21 cellular contexts compared by ENCODE assay signal in the genomic region with DNA sequence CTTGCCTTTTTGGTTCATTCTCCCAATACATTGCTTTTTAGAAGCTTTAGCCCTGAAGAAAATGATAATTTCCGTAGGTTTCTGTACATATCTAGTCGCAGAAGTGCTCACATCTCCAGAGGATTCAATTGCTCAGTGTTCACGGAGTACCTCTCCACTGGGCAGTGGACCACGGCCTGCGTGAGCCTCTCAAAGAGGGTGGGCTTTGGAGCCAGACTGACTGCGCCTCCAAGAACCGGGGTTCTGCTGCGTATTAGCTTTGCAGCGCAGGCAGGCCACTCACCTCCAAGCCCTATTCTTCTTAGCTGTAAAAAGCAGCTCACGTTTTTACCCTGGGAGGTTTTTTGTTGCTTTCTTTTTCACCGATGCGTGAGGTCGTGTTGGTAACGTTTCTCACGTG. TPM values are rescaled to one million over a fixed set of nuclear protein-coding genes. Genes with fewer than 3 reads are reported as not detected.
A peak's percentile ranks its signal among the peaks of the same experiment; 100 is the strongest.
DNase-seq lines count a peak whose midpoint lies in the region; FAIRE-seq and TF ChIP-seq lines count a peak whose summit lies in the region.
"Had no signal": no experiment of that assay in that cellular context is flagged by ENCODE, and none has a peak within 500 bp of the region (broad histone marks: within the 10 kb centered on the region; RNA-seq: fewer than 3 reads in every experiment).

No MANE protein-coding gene starts in this region.

- H3K36me3 ChIP-seq in spleen, result no peaks in the 10 kb centered on the region
- H3K36me3 ChIP-seq: HAP-1 had no signal

- no peaks in the 10 kb centered on the region for H3K27me3 Mint-ChIP-seq in neural crest cell (ENCODE audit: low read depth)

- TF ChIP-seq CTCF in neural crest cell (conservative IDR thresholded peaks at IDR 0.05) (no peak), spleen (IDR thresholded peaks at IDR 0.05 in 8 of 11, conservative IDR thresholded peaks at IDR 0.05 in 3 of 11) (no peak), GM13977 (IDR thresholded peaks at IDR 0.05; ENCODE audit: extremely low read depth, insufficient read depth, missing control alignments) (no peak)

- no peaks in the 10 kb centered on the region for H3K9me3 ChIP-seq in spleen
- H3K9me3 ChIP-seq: Caco-2, HAP-1 had no signal

- in situ Hi-C loops in GM13977 (cut with MboI; ENCODE audit: low pct_unique_long_range_greater_than_20kb, low sequenced_read_pairs, unreplicated experiment), result no loop called here

- H3K4me3 ChIP-seq in spleen, result no peak overlapping the region
- H3K4me3 ChIP-seq: HAP-1 had no signal

- no peaks in the 10 kb centered on the region for H3K4me1 Mint-ChIP-seq in neural crest cell
- H3K4me1 Mint-ChIP-seq: CD4-positive, alpha-beta memory T cell had no signal

- 85 to 90% (median 87%) methylated on average over 15 of the region's 15 CpGs for WGBS in spleen, 5 donors

- no peak overlapping the region for H3K4me3 Mint-ChIP-seq in neural crest cell
- H3K4me3 Mint-ChIP-seq: CD4-positive, alpha-beta memory T cell; HFFc6 had no signal

- DNase-seq in DMS79 treated with DMSO at 0.1 percent for 48 hours (lab: John Stamatoyannopoulos, UW) (peak; percentile 49), neural crest cell (ENCODE audit: low read depth, low spot score) (no peak), spleen (peak; percentile 50), RCC 7860 (ENCODE audit: low spot score) (no peak), NCI-H748 (lab: John Stamatoyannopoulos, UW; ENCODE audit: unreplicated experiment) (no peak), GM13977 (ENCODE audit: low spot score) (no peak)
- DNase-seq: C1 segment of cervical spinal cord; Caco-2; CD4-positive, alpha-beta memory T cell; DMS153; GF-D8; GOT3; HFFc6 had no signal

- peak overlapping the region; percentile 28 for H3K27ac Mint-ChIP-seq in neural crest cell (ENCODE audit: unreplicated experiment)
- H3K27ac Mint-ChIP-seq: CD4-positive, alpha-beta memory T cell; HFFc6 had no signal

- H3K27me3 ChIP-seq in spleen (replicated peaks in 1 of 7), result peaks cover 0 to 2% (median 0%) of the 10 kb centered on the region in 7 donors

- intact Hi-C loops in spleen (cut with DNase I; ENCODE audit: low total_unique reads), result no loop called here

- peaks cover 23% of the 10 kb centered on the region for H3K36me3 Mint-ChIP-seq in neural crest cell (ENCODE audit: low read depth)
- H3K36me3 Mint-ChIP-seq: CD4-positive, alpha-beta memory T cell had no signal

- no peaks in the 10 kb centered on the region for H3K9me3 Mint-ChIP-seq in neural crest cell
- H3K9me3 Mint-ChIP-seq: CD4-positive, alpha-beta memory T cell; HFFc6 had no signal

- TF ChIP-seq POLR2A in spleen (IDR thresholded peaks at IDR 0.05), result no peak

- FAIRE-seq in RCC 7860 (lab: Jason Lieb, UNC), result no peak
- FAIRE-seq: GM12891, H54 had no signal

- H3K27ac ChIP-seq in spleen, result no peak overlapping the region

- H3K4me1 ChIP-seq in spleen, result no peaks in the 10 kb centered on the region
- H3K4me1 ChIP-seq: Caco-2, HAP-1 had no signal

RNA-seq across cellular contexts. Expression of a gene that starts 35.4 kb away (rescaled TPM):
- total RNA-seq in neural crest cell, result not detected in 2 replicates
- not detected for total RNA-seq in spleen
- not detected for polyA plus RNA-seq in spleen
- total RNA-seq: A172; A673; Caco-2; CD4-positive, alpha-beta memory T cell; Daoy; G401; HFFc6 had no signal
- polyA plus RNA-seq: BJ; CD4-positive, alpha-beta memory T cell had no signal

Comparison
In these comparisons a context has a peak if more than half of its experiments do, and no peak if none do; other contexts are left out.
1. DNase-seq: peak in DMS79 treated with DMSO at 0.1 percent for 48 hours (single experiment) and spleen (single experiment); none in neural crest cell (single experiment), RCC 7860 (single experiment), NCI-H748 (single experiment) and GM13977 (single experiment).